ENCODE assay signal across 28 cellular contexts in the genomic region with DNA sequence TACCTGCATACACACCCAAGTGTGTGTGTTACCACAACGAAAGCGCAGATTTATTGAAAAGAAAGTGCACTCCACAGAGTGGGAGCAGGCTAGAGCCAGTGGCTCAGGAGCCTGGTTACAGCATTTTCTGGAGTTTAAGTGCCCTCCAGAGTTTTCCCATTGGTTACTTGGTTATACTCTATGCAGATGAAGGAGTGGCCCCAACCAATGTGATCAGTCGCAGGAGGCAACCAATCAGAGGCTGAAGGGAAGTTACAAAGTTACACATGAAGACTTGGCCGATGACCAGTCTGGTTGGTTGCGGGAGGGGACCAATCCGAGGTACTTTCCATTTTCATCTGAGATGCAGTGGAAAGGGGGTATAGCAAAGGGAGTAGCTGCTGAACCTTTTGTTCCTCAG. TPM values are rescaled to one million over a fixed set of nuclear protein-coding genes. Genes with fewer than 3 reads are reported as not detected.
"Had no signal": no experiment of that assay in that cellular context is flagged by ENCODE, and none has a peak within 500 bp of the region (broad histone marks: within the 10 kb centered on the region; RNA-seq: fewer than 3 reads in every experiment).

No MANE protein-coding gene starts in this region.

- DNase-seq: activated CD4-positive, alpha-beta T cell treated with anti-CD3 and anti-CD28 coated beads for 48 hours; activated CD4-positive, alpha-beta T cell treated with anti-CD3 and anti-CD28 coated beads, Interleukin-2, amount 50 U/mL, for 4 hours; activated CD4-positive, CD25-positive, alpha-beta regulatory T cell treated with anti-CD3 and anti-CD28 coated beads, Interleukin-2, amount 50 U/mL, for 72 hours; activated CD8-positive, alpha-beta memory T cell treated with anti-CD3 and anti-CD28 coated beads, Interleukin-2, amount 10 ng/mL, durations not matched to agents 7 days and 5 days; activated effector memory CD4-positive, alpha-beta T cell treated with Interleukin-2 at 50 U/mL for 16 hours; activated naive CD4-positive, alpha-beta T cell; activated T-cell treated with anti-CD3 and anti-CD28 coated beads, Interleukin-2, amount 50 U/mL, for 24 hours; caudate nucleus; colonic mucosa; MV-4-11; NCI-H1105 treated with DMSO at 0.1 percent for 48 hours; NCI-H1436 treated with DMSO at 0.1 percent for 48 hours; NCI-H187; NCI-H2171 treated with DMSO at 0.1 percent for 48 hours; NCI-H345; NCI-H510A; NCI-H526 treated with DMSO at 0.1 percent for 48 hours; SHP77 had no signal

- H3K27me3 Mint-ChIP-seq: activated naive CD4-positive, alpha-beta T cell treated with anti-CD3 and anti-CD28 coated beads, Interleukin-2, amount 50 U/mL, for 24 hours had no signal

- H3K27me3 ChIP-seq: breast epithelium, colonic mucosa, Peyer's patch had no signal

- H3K27ac Mint-ChIP-seq: activated CD8-positive, alpha-beta memory T cell treated with anti-CD3 and anti-CD28 coated beads, Interleukin-2, amount 10 ng/mL, durations not matched to agents 7 days and 5 days; activated naive CD4-positive, alpha-beta T cell treated with anti-CD3 and anti-CD28 coated beads, Interleukin-2, amount 50 U/mL, for 24 hours; activated T-cell treated with anti-CD3 and anti-CD28 coated beads, Interleukin-2, amount 50 U/mL, for 24 hours; activated T-helper 1 cell treated with anti-CD3 and anti-CD28 coated beads, Interleukin-12 subunit alpha, Interleukin-12 subunit beta, Interleukin-2, Interleukin-4 antibody, amounts not matched to agents 30 ng/mL and 10 ng/mL and 1 ng/mL, durations not matched to agents 14 hours and 24 hours and 36 hours; T-helper 1 cell treated with Interleukin-12 subunit alpha and Interleukin-12 subunit beta and Interleukin-4 antibody, amounts not matched to agents 30 μg/mL and 1 μg/mL, for 36 hours had no signal

- H3K36me3 ChIP-seq: breast epithelium, Peyer's patch had no signal

- H3K9me3 ChIP-seq: colonic mucosa had no signal

- H3K4me1 ChIP-seq: breast epithelium, colonic mucosa had no signal

- H3K4me3 Mint-ChIP-seq: activated CD8-positive, alpha-beta memory T cell treated with anti-CD3 and anti-CD28 coated beads, Interleukin-2, amount 10 ng/mL, durations not matched to agents 7 days and 5 days; activated naive CD4-positive, alpha-beta T cell treated with anti-CD3 and anti-CD28 coated beads, Interleukin-2, amount 50 U/mL, for 24 hours; activated T-cell treated with anti-CD3 and anti-CD28 coated beads, Interleukin-2, amount 50 U/mL, for 24 hours; activated T-helper 1 cell treated with anti-CD3 and anti-CD28 coated beads, Interleukin-12 subunit alpha, Interleukin-12 subunit beta, Interleukin-2, Interleukin-4 antibody, amounts not matched to agents 30 ng/mL and 10 ng/mL and 1 ng/mL, durations not matched to agents 14 hours and 24 hours and 36 hours; T-helper 1 cell treated with Interleukin-12 subunit alpha and Interleukin-12 subunit beta and Interleukin-4 antibody, amounts not matched to agents 30 μg/mL and 1 μg/mL, for 36 hours had no signal

- H3K4me3 ChIP-seq: breast epithelium, colonic mucosa, Peyer's patch had no signal

- ATAC-seq: activated CD8-positive, alpha-beta memory T cell treated with anti-CD3 and anti-CD28 coated beads, Interleukin-2, amount 10 ng/mL, durations not matched to agents 7 days and 5 days had no signal

- H3K9me3 Mint-ChIP-seq: activated naive CD4-positive, alpha-beta T cell treated with anti-CD3 and anti-CD28 coated beads, Interleukin-2, amount 50 U/mL, for 24 hours had no signal

- H3K27ac ChIP-seq: breast epithelium, colonic mucosa, Peyer's patch had no signal

RNA-seq across cellular contexts. Expression of a gene that starts 13.5 kb away (rescaled TPM):
- total RNA-seq: activated CD8-positive, alpha-beta memory T cell treated with anti-CD3 and anti-CD28 coated beads, Interleukin-2, amount 10 ng/mL, durations not matched to agents 7 days and 5 days; activated T-helper 1 cell treated with anti-CD3 and anti-CD28 coated beads, Interleukin-12 subunit alpha, Interleukin-12 subunit beta, Interleukin-2, Interleukin-4 antibody, amounts not matched to agents 30 ng/mL and 10 ng/mL and 1 ng/mL, durations not matched to agents 14 hours and 24 hours and 36 hours; aorta; breast epithelium; cerebellum; colonic mucosa; LHCN-M2; M059J; Peyer's patch; SK-MEL-5 had no signal
- polyA plus RNA-seq: aorta had no signal

RNA-seq across cellular contexts. Expression of a gene that starts 37.6 kb away (rescaled TPM):
- total RNA-seq: activated CD8-positive, alpha-beta memory T cell treated with anti-CD3 and anti-CD28 coated beads, Interleukin-2, amount 10 ng/mL, durations not matched to agents 7 days and 5 days; activated T-helper 1 cell treated with anti-CD3 and anti-CD28 coated beads, Interleukin-12 subunit alpha, Interleukin-12 subunit beta, Interleukin-2, Interleukin-4 antibody, amounts not matched to agents 30 ng/mL and 10 ng/mL and 1 ng/mL, durations not matched to agents 14 hours and 24 hours and 36 hours had no signal
